10 cellular contexts compared by ENCODE assay signal in genomic region chr2:197675711-197676188, GRCh38. TPM values are rescaled to one million over a fixed set of nuclear protein-coding genes. Genes with fewer than 3 reads are reported as not detected.
A peak's percentile ranks its signal among the peaks of the same experiment; 100 is the strongest.
DNase-seq lines count a peak whose midpoint lies in the region; ATAC-seq and TF ChIP-seq lines count a peak whose summit lies in the region.
"Had no signal": no experiment of that assay in that cellular context is flagged by ENCODE, and none has a peak within 500 bp of the region (broad histone marks: within the 10 kb centered on the region; RNA-seq: fewer than 3 reads in every experiment).

No MANE protein-coding gene starts in this region.

- in situ Hi-C loops in transverse colon (cut with MboI; ENCODE audit: low pct_ligation_motif_present in 1 of 4, low pct_unique_long_range_greater_than_20kb in 1 of 4, low sequenced_read_pairs in 3 of 4), result no loop called here

- H3K9me3 ChIP-seq in mucosa of stomach (ENCODE audit: control insufficient read depth, low read length) (no peaks in the 10 kb centered on the region), transverse colon (no peaks in the 10 kb centered on the region)
- H3K9me3 ChIP-seq: neutrophil had no signal

- intact Hi-C loops in transverse colon (cut with DNase I; ENCODE audit: low total_unique reads), result no loop called here

- peak overlapping the region; percentile 47 to 62 (median 54) for H3K27ac ChIP-seq in transverse colon
- H3K27ac ChIP-seq: neutrophil had no signal

- 35 to 60% methylated on average over 6 of the region's 6 CpGs for WGBS in transverse colon (ENCODE audit: low coverage in 1 of 2), 2 donors

- no peak for TF ChIP-seq POLR2A in transverse colon (IDR thresholded peaks at IDR 0.05)

- no peak for ATAC-seq in GM21619 (IDR thresholded peaks at IDR 0.05; ENCODE audit: unreplicated experiment)
- ATAC-seq in HG03175 (IDR thresholded peaks at IDR 0.05; ENCODE audit: unreplicated experiment), result no peak

- DNase-seq in OCI-M1 (lab: John Stamatoyannopoulos, UW), result peak; percentile 20
- peak; percentile 76 for DNase-seq in fibroblast of gingiva (ENCODE audit: low read depth)
- DNase-seq in transverse colon, result no peak
- no peak for DNase-seq in NCI-H1417 (lab: John Stamatoyannopoulos, UW)
- DNase-seq in NCI-H510A treated with DMSO at 0.1 percent for 48 hours (lab: John Stamatoyannopoulos, UW), result no peak
- DNase-seq: activated naive CD4-positive, alpha-beta T cell treated with anti-CD3 and anti-CD28 coated beads for 36 hours had no signal

- H3K4me1 ChIP-seq in mucosa of stomach (ENCODE audit: control insufficient read depth, insufficient read depth, low read length) (peaks cover 5% of the 10 kb centered on the region), transverse colon (no peaks in the 10 kb centered on the region)

- H3K4me3 ChIP-seq in mucosa of stomach (ENCODE audit: low read length) (no peak overlapping the region), transverse colon (peak overlapping the region in 2 of 4 donors; percentile 14 to 39)

- H3K27me3 ChIP-seq in mucosa of stomach (ENCODE audit: control insufficient read depth, insufficient read depth, low read length) (no peaks in the 10 kb centered on the region), transverse colon (no peaks in the 10 kb centered on the region)

- TF ChIP-seq EP300 in transverse colon (IDR thresholded peaks at IDR 0.05; ENCODE audit: low read depth), result no peak

- H3K9ac ChIP-seq in mucosa of stomach (ENCODE audit: low read length), result peak overlapping the region; percentile 23

- TF ChIP-seq CTCF in transverse colon (IDR thresholded peaks at IDR 0.05), result peak in 1 of 5 experiments; percentile 20

- H3K36me3 ChIP-seq in mucosa of stomach (ENCODE audit: control insufficient read depth, insufficient read depth, low read length) (no peaks in the 10 kb centered on the region), transverse colon (no peaks in the 10 kb centered on the region)
- H3K36me3 ChIP-seq: neutrophil had no signal

RNA-seq across cellular contexts. Expression of gene RFTN2, which starts 0.4 kb away (rescaled TPM):
- 1 to 10 TPM in 2 of 4 donors, under 1 TPM in 1, not detected in 1; 0.80 to 2.6 (median 1.7) TPM for total RNA-seq in transverse colon
- total RNA-seq: activated naive CD4-positive, alpha-beta T cell treated with anti-CD3 and anti-CD28 coated beads for 36 hours had no signal

RNA-seq across cellular contexts. Expression of gene MARS2, which starts 29.4 kb away (rescaled TPM):
- 10 to 100 TPM in 2 of 4 donors, 1 to 10 TPM in 2; 4.4 to 14.4 (median 7.9) TPM for total RNA-seq in transverse colon

Comparison
In these comparisons a context has a peak if more than half of its experiments do, and no peak if none do; other contexts are left out.
1. DNase-seq: peak in OCI-M1 (single experiment) and fibroblast of gingiva (single experiment); none in transverse colon (single experiment), NCI-H1417 (0 of 3) and NCI-H510A treated with DMSO at 0.1 percent for 48 hours (single experiment).